ENCODE assay signal across 17 cellular contexts in the genomic region with DNA sequence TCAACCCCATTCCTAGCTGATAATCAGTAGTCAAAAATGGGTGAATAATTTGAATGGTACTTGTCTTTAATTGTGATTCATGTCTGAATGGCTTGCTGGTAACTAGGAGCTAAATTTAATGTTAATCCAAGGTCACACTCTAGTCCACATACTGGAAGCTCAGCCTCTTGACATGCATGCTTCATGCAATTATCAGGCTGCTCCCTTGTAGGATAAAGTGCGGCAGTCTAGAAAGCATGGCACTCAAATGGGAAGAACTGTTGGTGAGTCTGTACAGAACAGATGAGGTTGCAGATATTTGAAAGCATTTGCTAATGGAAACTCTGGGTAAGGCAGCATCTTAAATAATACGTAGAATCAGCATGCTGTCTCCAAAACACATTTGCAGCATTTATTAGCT.
"Had no signal": no experiment of that assay in that cellular context is flagged by ENCODE, and none has a peak within 500 bp of the region (broad histone marks: within the 10 kb centered on the region; RNA-seq: fewer than 3 reads in every experiment).

No MANE protein-coding gene starts in this region.

- DNase-seq: activated CD4-positive, alpha-beta memory T cell treated with anti-CD3 and anti-CD28 coated beads, Interleukin-2, amount 10 ng/mL, durations not matched to agents 7 days and 5 days; activated CD4-positive, alpha-beta T cell treated with anti-CD3 and anti-CD28 coated beads for 4 hours; activated naive CD4-positive, alpha-beta T cell treated with anti-CD3 and anti-CD28 coated beads, Interleukin-2, amount 10 ng/mL, durations not matched to agents 7 days and 5 days; activated T-cell treated with anti-CD3 and anti-CD28 coated beads, Interleukin-2, amount 50 U/mL, for 24 hours; dorsolateral prefrontal cortex; endodermal cell; gastrocnemius medialis; heart right ventricle; left colon; naive B cell; sigmoid colon; stimulated activated CD4-positive, alpha-beta T cell treated with anti-CD3 and anti-CD28 coated beads, Interleukin-12 subunit alpha, Interleukin-12 subunit beta, amount 100 ng/mL, for 4 hours; stimulated activated CD4-positive, alpha-beta T cell treated with anti-CD3 and anti-CD28 coated beads, Interleukin-2, amount 100 ng/mL, for 24 hours; stomach; testis had no signal

- H3K27ac Mint-ChIP-seq: activated CD4-positive, alpha-beta memory T cell treated with anti-CD3 and anti-CD28 coated beads, Interleukin-2, amount 10 ng/mL, durations not matched to agents 7 days and 5 days; activated naive CD4-positive, alpha-beta T cell treated with anti-CD3 and anti-CD28 coated beads, Interleukin-2, amount 10 ng/mL, durations not matched to agents 7 days and 5 days; activated T-cell treated with anti-CD3 and anti-CD28 coated beads, Interleukin-2, amount 50 U/mL, for 24 hours; endodermal cell had no signal

- H3K9ac ChIP-seq: parathyroid adenoma had no signal

- H3K4me3 Mint-ChIP-seq: activated CD4-positive, alpha-beta memory T cell treated with anti-CD3 and anti-CD28 coated beads, Interleukin-2, amount 10 ng/mL, durations not matched to agents 7 days and 5 days; activated naive CD4-positive, alpha-beta T cell treated with anti-CD3 and anti-CD28 coated beads, Interleukin-2, amount 10 ng/mL, durations not matched to agents 7 days and 5 days; activated T-cell treated with anti-CD3 and anti-CD28 coated beads, Interleukin-2, amount 50 U/mL, for 24 hours; endodermal cell; naive B cell had no signal

- H2AFZ ChIP-seq: parathyroid adenoma had no signal

- H3K36me3 Mint-ChIP-seq: activated naive CD4-positive, alpha-beta T cell treated with anti-CD3 and anti-CD28 coated beads, Interleukin-2, amount 10 ng/mL, durations not matched to agents 7 days and 5 days; naive B cell had no signal

- ATAC-seq: gastrocnemius medialis, left colon had no signal

- H3K79me2 ChIP-seq: parathyroid adenoma had no signal

- H3K27me3 ChIP-seq: dorsolateral prefrontal cortex, gastrocnemius medialis, heart right ventricle, neutrophil, sigmoid colon, stomach, testis had no signal

- H3K27ac ChIP-seq: dorsolateral prefrontal cortex, gastrocnemius medialis, neutrophil, parathyroid adenoma, sigmoid colon, stomach, testis had no signal

- H3K9me3 ChIP-seq: gastrocnemius medialis, heart right ventricle, neutrophil, sigmoid colon, stomach, testis had no signal

- H3K36me3 ChIP-seq: gastrocnemius medialis, heart right ventricle, neutrophil, sigmoid colon, stomach had no signal

- H3K4me3 ChIP-seq: dorsolateral prefrontal cortex, gastrocnemius medialis, heart right ventricle, sigmoid colon, stomach, testis had no signal

- H3K27me3 Mint-ChIP-seq: activated CD4-positive, alpha-beta memory T cell treated with anti-CD3 and anti-CD28 coated beads, Interleukin-2, amount 10 ng/mL, durations not matched to agents 7 days and 5 days; activated naive CD4-positive, alpha-beta T cell treated with anti-CD3 and anti-CD28 coated beads, Interleukin-2, amount 10 ng/mL, durations not matched to agents 7 days and 5 days; naive B cell had no signal

- H3K4me1 ChIP-seq: parathyroid adenoma, testis had no signal

- H3K4me1 Mint-ChIP-seq: activated CD4-positive, alpha-beta memory T cell treated with anti-CD3 and anti-CD28 coated beads, Interleukin-2, amount 10 ng/mL, durations not matched to agents 7 days and 5 days; activated naive CD4-positive, alpha-beta T cell treated with anti-CD3 and anti-CD28 coated beads, Interleukin-2, amount 10 ng/mL, durations not matched to agents 7 days and 5 days; naive B cell had no signal

- H3K9me3 Mint-ChIP-seq: activated CD4-positive, alpha-beta memory T cell treated with anti-CD3 and anti-CD28 coated beads, Interleukin-2, amount 10 ng/mL, durations not matched to agents 7 days and 5 days; activated naive CD4-positive, alpha-beta T cell treated with anti-CD3 and anti-CD28 coated beads, Interleukin-2, amount 10 ng/mL, durations not matched to agents 7 days and 5 days; activated T-cell treated with anti-CD3 and anti-CD28 coated beads, Interleukin-2, amount 50 U/mL, for 24 hours; endodermal cell; naive B cell had no signal
